15 cellular contexts compared by ENCODE assay signal in genomic region chr2:99940963-99941362, GRCh38.
DNase-seq lines count a peak whose midpoint lies in the region; ATAC-seq, FAIRE-seq and TF ChIP-seq lines count a peak whose summit lies in the region.
"Had no signal": no experiment of that assay in that cellular context is flagged by ENCODE, and none has a peak within 500 bp of the region (broad histone marks: within the 10 kb centered on the region; RNA-seq: fewer than 3 reads in every experiment).

No MANE protein-coding gene starts in this region.

- no peak for TF ChIP-seq POLR2A in tibial nerve (IDR thresholded peaks at IDR 0.05)

- no peaks in the 10 kb centered on the region for H3K36me3 Mint-ChIP-seq in natural killer cell treated with Interleukin-12 subunit alpha and Interleukin-12 subunit beta and Interleukin-15 and Interleukin-18, amount 100 ng/mL, for 72 hours
- no peaks in the 10 kb centered on the region for H3K36me3 Mint-ChIP-seq in natural killer cell
- H3K36me3 Mint-ChIP-seq in activated naive CD4-positive, alpha-beta T cell treated with anti-CD3 and anti-CD28 coated beads for 36 hours (ENCODE audit: low read depth) = no peaks in the 10 kb centered on the region

- no peaks in the 10 kb centered on the region for H3K36me3 ChIP-seq in tibial nerve
- H3K36me3 ChIP-seq: lower lobe of right lung, WERI-Rb-1 had no signal

- no peaks in the 10 kb centered on the region for H3K27me3 ChIP-seq in tibial nerve

- CTCF ChIA-PET in activated naive CD4-positive, alpha-beta T cell treated with anti-CD3 and anti-CD28 coated beads for 36 hours (lab: Charles Lee) = no interaction called here

- ATAC-seq in natural killer cell treated with Interleukin-12 subunit alpha and Interleukin-12 subunit beta and Interleukin-15 and Interleukin-18, amount 100 ng/mL, for 72 hours = no peak
- ATAC-seq in natural killer cell (no peak), GM21447 (IDR thresholded peaks at IDR 0.05; ENCODE audit: unreplicated experiment) (no peak)
- ATAC-seq: HCT116, lower lobe of right lung had no signal

- peaks cover 0 to 6% (median 0%) of the 10 kb centered on the region in 4 donors for H3K9me3 ChIP-seq in tibial nerve
- H3K9me3 ChIP-seq: lower lobe of right lung had no signal

- no peaks in the 10 kb centered on the region for H3K4me1 Mint-ChIP-seq in natural killer cell treated with Interleukin-12 subunit alpha and Interleukin-12 subunit beta and Interleukin-15 and Interleukin-18, amount 100 ng/mL, for 72 hours (ENCODE audit: low read depth in 2 of 2)
- H3K4me1 Mint-ChIP-seq in natural killer cell = no peaks in the 10 kb centered on the region
- H3K4me1 Mint-ChIP-seq in activated naive CD4-positive, alpha-beta T cell treated with anti-CD3 and anti-CD28 coated beads for 36 hours (ENCODE audit: low read depth) = no peaks in the 10 kb centered on the region

- no peak overlapping the region for H3K27ac ChIP-seq in tibial nerve
- H3K27ac ChIP-seq: lower lobe of right lung, WERI-Rb-1 had no signal

- peaks cover 4 to 8% of the 10 kb centered on the region in 2 donors for H3K27me3 Mint-ChIP-seq in natural killer cell treated with Interleukin-12 subunit alpha and Interleukin-12 subunit beta and Interleukin-15 and Interleukin-18, amount 100 ng/mL, for 72 hours
- no peaks in the 10 kb centered on the region for H3K27me3 Mint-ChIP-seq in natural killer cell (ENCODE audit: low read depth in 2 of 2)
- no peaks in the 10 kb centered on the region for H3K27me3 Mint-ChIP-seq in activated naive CD4-positive, alpha-beta T cell treated with anti-CD3 and anti-CD28 coated beads for 36 hours (ENCODE audit: low read depth)

- no peak overlapping the region for H3K4me3 Mint-ChIP-seq in natural killer cell treated with Interleukin-12 subunit alpha and Interleukin-12 subunit beta and Interleukin-15 and Interleukin-18, amount 100 ng/mL, for 72 hours
- H3K4me3 Mint-ChIP-seq in natural killer cell = no peak overlapping the region
- no peak overlapping the region for H3K4me3 Mint-ChIP-seq in activated naive CD4-positive, alpha-beta T cell treated with anti-CD3 and anti-CD28 coated beads for 36 hours

- peak in 1 of 2 donors; percentile 22 for TF ChIP-seq EP300 in tibial nerve (IDR thresholded peaks at IDR 0.05)

- no peak overlapping the region for H3K4me3 ChIP-seq in tibial nerve
- H3K4me3 ChIP-seq: lower lobe of right lung had no signal

- H3K4me1 ChIP-seq in tibial nerve = peaks cover 0 to 10% (median 0%) of the 10 kb centered on the region in 4 donors
- H3K4me1 ChIP-seq: lower lobe of right lung had no signal

- intact Hi-C loops in natural killer cell (cut with micrococcal nuclease) = no loop called here
- intact Hi-C loops in activated naive CD4-positive, alpha-beta T cell treated with anti-CD3 and anti-CD28 coated beads for 36 hours (cut with micrococcal nuclease) = no loop called here

- peak; percentile 42 for DNase-seq in natural killer cell treated with Interleukin-12 subunit alpha and Interleukin-12 subunit beta and Interleukin-15 and Interleukin-18, amount 100 ng/mL, for 72 hours (ENCODE audit: low spot score)
- no peak for DNase-seq in natural killer cell
- DNase-seq in brain pericyte (ENCODE audit: low read depth, low spot score) = peak; percentile 57
- DNase-seq in kidney glomerular epithelial cell (lab: John Stamatoyannopoulos, UW) = peak; percentile 48
- DNase-seq in tibial nerve (ENCODE audit: low spot score in 2 of 2) = peak; percentile 20 to 41
- DNase-seq in activated naive CD4-positive, alpha-beta T cell treated with anti-CD3 and anti-CD28 coated beads for 36 hours = no peak
- no peak for DNase-seq in urothelium cell line (ENCODE audit: low spot score)
- DNase-seq: activated gamma-delta T cell treated with Interleukin-2 at 50 U/mL for 16 hours, DMS 273 treated with DMSO at 0.1 percent for 48 hours, lower lobe of right lung, occipital lobe, WERI-Rb-1 had no signal

- 57 to 64% methylated on average over 7 of the region's 7 CpGs for WGBS in tibial nerve, 2 donors

- H3K9me3 Mint-ChIP-seq in natural killer cell treated with Interleukin-12 subunit alpha and Interleukin-12 subunit beta and Interleukin-15 and Interleukin-18, amount 100 ng/mL, for 72 hours = no peaks in the 10 kb centered on the region
- no peaks in the 10 kb centered on the region for H3K9me3 Mint-ChIP-seq in natural killer cell
- H3K9me3 Mint-ChIP-seq in activated naive CD4-positive, alpha-beta T cell treated with anti-CD3 and anti-CD28 coated beads for 36 hours = no peaks in the 10 kb centered on the region

- no peak overlapping the region for H3K27ac Mint-ChIP-seq in natural killer cell treated with Interleukin-12 subunit alpha and Interleukin-12 subunit beta and Interleukin-15 and Interleukin-18, amount 100 ng/mL, for 72 hours
- H3K27ac Mint-ChIP-seq in natural killer cell = no peak overlapping the region
- H3K27ac Mint-ChIP-seq in activated naive CD4-positive, alpha-beta T cell treated with anti-CD3 and anti-CD28 coated beads for 36 hours = no peak overlapping the region

- no peak for TF ChIP-seq CTCF in natural killer cell (IDR thresholded peaks at IDR 0.05)
- no peak for TF ChIP-seq CTCF in tibial nerve (IDR thresholded peaks at IDR 0.05)

- no peak for FAIRE-seq in urothelium cell line (lab: Jason Lieb, UNC)
- FAIRE-seq: bronchial epithelial cell had no signal

Comparison
In these comparisons a context has a peak if more than half of its experiments do, and no peak if none do; other contexts are left out.
1. DNase-seq: peak in natural killer cell treated with Interleukin-12 subunit alpha and Interleukin-12 subunit beta and Interleukin-15 and Interleukin-18, amount 100 ng/mL, for 72 hours (single experiment), brain pericyte (single experiment), kidney glomerular epithelial cell (single experiment) and tibial nerve (2 of 2); none in natural killer cell (single experiment), activated naive CD4-positive, alpha-beta T cell treated with anti-CD3 and anti-CD28 coated beads for 36 hours (single experiment) and urothelium cell line (single experiment).